Comparison of ENCODE assay signal across 22 cellular contexts in genomic region chr14:90837355-90837754, GRCh38.
"Had no signal": no experiment of that assay in that cellular context is flagged by ENCODE, and none has a peak within 500 bp of the region (broad histone marks: within the 10 kb centered on the region; RNA-seq: fewer than 3 reads in every experiment).

No MANE protein-coding gene starts in this region.

- ATAC-seq: PC-3, T-helper 17 cell had no signal

- DNase-seq: activated B cell treated with CpG ODN at 0.5 μM for 24 hours; activated CD4-positive, alpha-beta T cell treated with anti-CD3 and anti-CD28 coated beads for 1 hour; activated CD4-positive, alpha-beta T cell treated with anti-CD3 and anti-CD28 coated beads, Interleukin-2, amount 10 ng/mL, durations not matched to agents 24 days and 14 days; activated CD4-positive, alpha-beta T cell treated with anti-CD3 and anti-CD28 coated beads, Interleukin-2, amount 50 U/mL, for 48 hours; activated naive CD4-positive, alpha-beta T cell treated with anti-CD3 and anti-CD28 coated beads, Interleukin-2, amount 50 U/mL, for 16 hours; activated naive CD8-positive, alpha-beta T cell treated with anti-CD3 and anti-CD28 coated beads, Interleukin-2, amount 10 ng/mL, durations not matched to agents 7 days and 5 days; activated T-cell treated with anti-CD3 and anti-CD28 coated beads for 4 hours; activated T-cell treated with anti-CD3 and anti-CD28 coated beads, Interleukin-2, amount 50 U/mL, for 48 hours; aorta; cerebellar nuclear complex; MM.1S; NCI-H1105; NCI-H1436; NCI-H1694 treated with DMSO at 0.1 percent for 48 hours; NCI-H2029 treated with DMSO at 0.1 percent for 48 hours; NCI-H345; NCI-H510A; NCI-H69; PC-3; SIG-M5; T-helper 17 cell; T-helper 9 cell had no signal
